Comparison of ENCODE assay signal across 2 cellular contexts in genomic region chr16:71788578-71788977, GRCh38.
A peak's percentile ranks its signal among the peaks of the same experiment; 100 is the strongest.
TF ChIP-seq lines count a peak whose summit lies in the region.

No MANE protein-coding gene starts in this region.

TF ChIP-seq in HepG2, 621 proteins besides CTCF, POLR2A, EP300 and RAD21:
- TF ChIP-seq ZNF121 (CRISPR knock-in tag; IDR thresholded peaks at IDR 0.05) (peak; percentile 78), ARID4A (CRISPR knock-in tag; IDR thresholded peaks at IDR 0.05; ENCODE audit: borderline replicate concordance) (no peak)

TF ChIP-seq in WTC11, 78 proteins besides CTCF, POLR2A, EP300 and RAD21:
- no peak for TF ChIP-seq ZMAT4 (CRISPR knock-in tag; IDR thresholded peaks at IDR 0.05)
- no peak for TF ChIP-seq PREB (CRISPR knock-in tag; IDR thresholded peaks at IDR 0.05; ENCODE audit: borderline replicate concordance)
- no peak for TF ChIP-seq CREM (CRISPR knock-in tag; IDR thresholded peaks at IDR 0.05)
- peak; percentile 63; the same call in 1 of the 2 replicates for TF ChIP-seq ZNF121 (CRISPR knock-in tag; IDR thresholded peaks at IDR 0.05)
- no peak for TF ChIP-seq ZNF512 (CRISPR knock-in tag; IDR thresholded peaks at IDR 0.05; ENCODE audit: borderline replicate concordance)
TF ChIP-seq in WTC11: peak in this region for 1.
